Comparison of ENCODE assay signal across 1 cellular context in genomic region chr2:8681786-8682692, GRCh38.
TF ChIP-seq lines count a peak whose summit lies in the region.

TSS of gene ID2 (plus strand) at chr2:8682056. CDS start at chr2:8682166, 110 bp downstream.

TF ChIP-seq in HepG2, 621 proteins besides CTCF, POLR2A, EP300 and RAD21 (continued from another document and continues in another):
- no peak; the same call in 1 of the 2 replicates for TF ChIP-seq NR0B2 (CRISPR knock-in tag; IDR thresholded peaks at IDR 0.05)
- TF ChIP-seq YEATS4 (CRISPR knock-in tag; IDR thresholded peaks at IDR 0.05; ENCODE audit: borderline replicate concordance), result peak; percentile 25
- 0 out of 2 replicates have a peak, but pooled peaks have one; percentile 80 for TF ChIP-seq ZNF879 (CRISPR knock-in tag; IDR thresholded peaks at IDR 0.05)
- peak; percentile 87 for TF ChIP-seq ZSCAN20 (CRISPR knock-in tag; IDR thresholded peaks at IDR 0.05; ENCODE audit: borderline replicate concordance)
- peak; percentile 74; the same call in 1 of the 2 replicates for TF ChIP-seq ZBTB1 (CRISPR knock-in tag; IDR thresholded peaks at IDR 0.05; ENCODE audit: borderline replicate concordance)
- peak; percentile 80; the same call in 1 of the 2 replicates for TF ChIP-seq GATAD2A (CRISPR knock-in tag; IDR thresholded peaks at IDR 0.05)
- TF ChIP-seq ZNF121 (CRISPR knock-in tag; IDR thresholded peaks at IDR 0.05), result peak; percentile 60; the same call in 1 of the 2 replicates
- TF ChIP-seq HNF4G (IDR thresholded peaks at IDR 0.05; ENCODE audit: borderline replicate concordance, low read depth, low read length), result peak; percentile 36; the same call in 1 of the 2 replicates
- peak; percentile 68 for TF ChIP-seq HNF4G (CRISPR knock-in tag; IDR thresholded peaks at IDR 0.05; ENCODE audit: borderline replicate concordance, low read depth)
- peak; percentile 72; the same call in 1 of the 2 replicates for TF ChIP-seq ZHX1 (CRISPR knock-in tag; IDR thresholded peaks at IDR 0.05; ENCODE audit: low read depth)
- TF ChIP-seq POLR2G (IDR thresholded peaks at IDR 0.05; ENCODE audit: low read depth, low read length), result peak; percentile 100
- peak; percentile 56; the same call in 1 of the 2 replicates for TF ChIP-seq PRMT3 (CRISPR knock-in tag; IDR thresholded peaks at IDR 0.05; ENCODE audit: borderline replicate concordance, low read depth)
- TF ChIP-seq MEIS1 (CRISPR knock-in tag; IDR thresholded peaks at IDR 0.05; ENCODE audit: borderline replicate concordance), result peak; percentile 74
- TF ChIP-seq THYN1 (CRISPR knock-in tag; IDR thresholded peaks at IDR 0.05; ENCODE audit: borderline replicate concordance, low read depth), result no peak
- TF ChIP-seq ZNF282 (IDR thresholded peaks at IDR 0.05; ENCODE audit: partially characterized antibody), result no peak
- TF ChIP-seq MIXL1 (CRISPR knock-in tag; IDR thresholded peaks at IDR 0.05), result peak; percentile 93
- TF ChIP-seq KDM4B (CRISPR knock-in tag; IDR thresholded peaks at IDR 0.05), result peak; percentile 96; the same call in 1 of the 2 replicates
- peak; percentile 59 for TF ChIP-seq E2F1 (CRISPR knock-in tag; IDR thresholded peaks at IDR 0.05)
- TF ChIP-seq TFE3 (CRISPR knock-in tag; IDR thresholded peaks at IDR 0.05), result peak; percentile 69
- peak; percentile 95 for TF ChIP-seq MYPOP (CRISPR knock-in tag; IDR thresholded peaks at IDR 0.05)
- no peak for TF ChIP-seq RARG (CRISPR knock-in tag; IDR thresholded peaks at IDR 0.05; ENCODE audit: low read depth)
- TF ChIP-seq GTF2F1 (IDR thresholded peaks at IDR 0.05; ENCODE audit: low read length), result peak; percentile 99
- no peak for TF ChIP-seq NR2F6 (IDR thresholded peaks at IDR 0.05)
- TF ChIP-seq NR2F6 (CRISPR knock-in tag; IDR thresholded peaks at IDR 0.05), result peak; percentile 71
- peak; percentile 91 for TF ChIP-seq MEIS2 (CRISPR knock-in tag; IDR thresholded peaks at IDR 0.05)
- TF ChIP-seq ZNF724P (CRISPR knock-in tag; IDR thresholded peaks at IDR 0.05; ENCODE audit: borderline replicate concordance), result peak; percentile 96
- TF ChIP-seq ZBTB10 (CRISPR knock-in tag; IDR thresholded peaks at IDR 0.05; ENCODE audit: borderline replicate concordance), result peak; percentile 79
- TF ChIP-seq CEBPZ (IDR thresholded peaks at IDR 0.05; ENCODE audit: low read length), result no peak
- TF ChIP-seq ZNF432 (CRISPR knock-in tag; IDR thresholded peaks at IDR 0.05; ENCODE audit: borderline replicate concordance), result no peak
- no peak; the same call in 1 of the 2 replicates for TF ChIP-seq ZNF562 (CRISPR knock-in tag; IDR thresholded peaks at IDR 0.05; ENCODE audit: borderline replicate concordance)
- TF ChIP-seq ARNT (IDR thresholded peaks at IDR 0.05), result no peak
- 0 out of 2 replicates have a peak, but pooled peaks have one; percentile 40 for TF ChIP-seq SP1 (IDR thresholded peaks at IDR 0.05)
- TF ChIP-seq SP1 (CRISPR knock-in tag; IDR thresholded peaks at IDR 0.05), result peak; percentile 96
- no peak; the same call in 1 of the 2 replicates for TF ChIP-seq SMC3 (IDR thresholded peaks at IDR 0.05; ENCODE audit: low read length)
- TF ChIP-seq E2F5 (CRISPR knock-in tag; conservative IDR thresholded peaks at IDR 0.05), result 0 out of 2 replicates have a peak, but pooled peaks have one; percentile 66
- peak; percentile 45 for TF ChIP-seq ZNF770 (CRISPR knock-in tag; IDR thresholded peaks at IDR 0.05)
- peak; percentile 51 for TF ChIP-seq PATZ1 (CRISPR knock-in tag; IDR thresholded peaks at IDR 0.05)
- peak; percentile 79; the same call in 1 of the 2 replicates for TF ChIP-seq GPN1 (CRISPR knock-in tag; IDR thresholded peaks at IDR 0.05; ENCODE audit: borderline replicate concordance)
- TF ChIP-seq ZNF251 (CRISPR knock-in tag; IDR thresholded peaks at IDR 0.05), result no peak
